Comparison of ENCODE assay signal across 1 cellular context in the genomic region with DNA sequence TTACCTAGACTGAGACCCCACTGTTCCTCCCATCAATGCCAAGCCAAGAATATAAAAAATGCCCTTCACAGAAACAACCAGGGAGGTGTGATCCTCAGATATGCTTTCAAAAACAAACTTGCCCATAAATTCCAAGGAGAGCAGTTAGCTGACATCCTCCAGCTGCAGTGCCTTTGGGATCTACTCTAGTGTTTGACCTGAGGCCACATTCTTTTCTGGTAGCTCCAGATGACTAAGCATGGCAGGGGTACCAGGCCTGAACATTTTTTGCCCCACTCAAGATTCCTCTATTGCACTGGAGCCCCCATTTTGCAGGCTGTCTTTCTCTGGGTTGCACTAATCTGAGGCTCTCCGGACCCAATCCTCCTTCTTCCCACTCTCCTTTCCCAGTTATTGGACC.
TF ChIP-seq lines count a peak whose summit lies in the region.

No MANE protein-coding gene starts in this region.

TF ChIP-seq in IMR-90, 13 proteins besides CTCF, POLR2A, EP300 and RAD21:
- TF ChIP-seq RCOR1 (IDR thresholded peaks at IDR 0.05; ENCODE audit: insufficient replicate concordance, low read length) = no peak
- TF ChIP-seq MAZ (IDR thresholded peaks at IDR 0.05; ENCODE audit: borderline replicate concordance, low read depth, low read length) = no peak
- TF ChIP-seq MXI1 (IDR thresholded peaks at IDR 0.05; ENCODE audit: borderline replicate concordance, low read depth, low read length) = no peak
- no peak for TF ChIP-seq MAFK (IDR thresholded peaks at IDR 0.05; ENCODE audit: low read depth, low read length)
- TF ChIP-seq BHLHE40 (IDR thresholded peaks at IDR 0.05; ENCODE audit: low read depth, low read length) = no peak
- TF ChIP-seq FOS (IDR thresholded peaks at IDR 0.05; ENCODE audit: low read depth, low read length) = no peak
- TF ChIP-seq NFE2L2 (IDR thresholded peaks at IDR 0.05; ENCODE audit: low read depth, low read length) = no peak
- TF ChIP-seq, protein P1, sequence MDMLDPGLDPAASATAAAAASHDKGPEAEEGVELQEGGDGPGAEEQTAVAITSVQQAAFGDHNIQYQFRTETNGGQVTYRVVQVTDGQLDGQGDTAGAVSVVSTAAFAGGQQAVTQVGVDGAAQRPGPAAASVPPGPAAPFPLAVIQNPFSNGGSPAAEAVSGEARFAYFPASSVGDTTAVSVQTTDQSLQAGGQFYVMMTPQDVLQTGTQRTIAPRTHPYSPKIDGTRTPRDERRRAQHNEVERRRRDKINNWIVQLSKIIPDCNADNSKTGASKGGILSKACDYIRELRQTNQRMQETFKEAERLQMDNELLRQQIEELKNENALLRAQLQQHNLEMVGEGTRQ (IDR thresholded peaks at IDR 0.05; ENCODE audit: low read depth, low read length) = no peak
- no peak for TF ChIP-seq CHD1 (IDR thresholded peaks at IDR 0.05; ENCODE audit: low read depth, low read length)
- TF ChIP-seq, protein P2, sequence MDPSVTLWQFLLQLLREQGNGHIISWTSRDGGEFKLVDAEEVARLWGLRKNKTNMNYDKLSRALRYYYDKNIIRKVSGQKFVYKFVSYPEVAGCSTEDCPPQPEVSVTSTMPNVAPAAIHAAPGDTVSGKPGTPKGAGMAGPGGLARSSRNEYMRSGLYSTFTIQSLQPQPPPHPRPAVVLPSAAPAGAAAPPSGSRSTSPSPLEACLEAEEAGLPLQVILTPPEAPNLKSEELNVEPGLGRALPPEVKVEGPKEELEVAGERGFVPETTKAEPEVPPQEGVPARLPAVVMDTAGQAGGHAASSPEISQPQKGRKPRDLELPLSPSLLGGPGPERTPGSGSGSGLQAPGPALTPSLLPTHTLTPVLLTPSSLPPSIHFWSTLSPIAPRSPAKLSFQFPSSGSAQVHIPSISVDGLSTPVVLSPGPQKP (IDR thresholded peaks at IDR 0.05; ENCODE audit: borderline replicate concordance, low read depth, low read length) = no peak
- no peak for TF ChIP-seq SMC3 (IDR thresholded peaks at IDR 0.05; ENCODE audit: low read depth, low read length)
- no peak for TF ChIP-seq RFX5 (IDR thresholded peaks at IDR 0.05; ENCODE audit: low read depth, low read length)
- TF ChIP-seq CEBPB (IDR thresholded peaks at IDR 0.05; ENCODE audit: low read depth, low read length) = no peak
